1 cellular context compared by ENCODE assay signal in genomic region chr20:62237772-62238568, GRCh38.
A peak's percentile ranks its signal among the peaks of the same experiment; 100 is the strongest.
TF ChIP-seq lines count a peak whose summit lies in the region.

Gene OSBPL2 (plus strand): TSS chr20:62238521. CDS start chr20:62256185, 17,664 bp downstream.

TF ChIP-seq in K562, 482 proteins besides CTCF, POLR2A, EP300 and RAD21 (continued from another document and continues in another):
- TF ChIP-seq ZNF407 (IDR thresholded peaks at IDR 0.05; ENCODE audit: low read depth) (no peak), ZNF561 (CRISPR knock-in tag; conservative IDR thresholded peaks at IDR 0.05) (no peak), ILF3 (IDR thresholded peaks at IDR 0.05; ENCODE audit: borderline replicate concordance) (no peak), SLC30A9 (CRISPR knock-in tag; IDR thresholded peaks at IDR 0.05) (no peak), KAT2B (IDR thresholded peaks at IDR 0.05; ENCODE audit: low read depth, low read length) (no peak), ZNF121 (CRISPR knock-in tag; conservative IDR thresholded peaks at IDR 0.05) (no peak), CBFB (CRISPR knock-in tag; IDR thresholded peaks at IDR 0.05) (no peak), MYNN (IDR thresholded peaks at IDR 0.05) (no peak), MYNN (CRISPR knock-in tag; IDR thresholded peaks at IDR 0.05) (no peak), MLLT1 (IDR thresholded peaks at IDR 0.05) (no peak), NRF1 (conservative IDR thresholded peaks at IDR 0.05 in 1 of 2, IDR thresholded peaks at IDR 0.05 in 1 of 2) (peak; percentile 83 to 87), SNRNP70 (optimal IDR thresholded peaks at IDR 0.05; ENCODE audit: low read depth, low read length) (no peak), PATZ1 (CRISPR knock-in tag; IDR thresholded peaks at IDR 0.05; ENCODE audit: borderline replicate concordance) (no peak), MAFK (IDR thresholded peaks at IDR 0.05; ENCODE audit: low read length) (no peak), ASH1L (IDR thresholded peaks at IDR 0.05; ENCODE audit: borderline replicate concordance, low read depth, partially characterized antibody) (no peak), ETS1 (conservative IDR thresholded peaks at IDR 0.05; ENCODE audit: control insufficient read depth, low read depth, low read length) (no peak), ETS2 (tag; IDR thresholded peaks at IDR 0.05; ENCODE audit: borderline replicate concordance, poor library complexity, severe bottlenecking) (no peak), PHF21A (IDR thresholded peaks at IDR 0.05; ENCODE audit: borderline replicate concordance, low read depth) (no peak), NEUROD1 (IDR thresholded peaks at IDR 0.05; ENCODE audit: borderline replicate concordance, low read depth, low read length, partially characterized antibody) (peak; percentile 83), MTA1 (IDR thresholded peaks at IDR 0.05; ENCODE audit: borderline replicate concordance) (no peak), CCAR2 (IDR thresholded peaks at IDR 0.05; ENCODE audit: low read depth, low read length) (no peak), MXI1 (IDR thresholded peaks at IDR 0.05; ENCODE audit: low read depth, low read length) (peak; percentile 53; the same call in 1 of the 2 replicates), SIN3B (IDR thresholded peaks at IDR 0.05; ENCODE audit: low read depth) (no peak), ESRRB (CRISPR knock-in tag; IDR thresholded peaks at IDR 0.05; ENCODE audit: borderline replicate concordance) (no peak), NONO (IDR thresholded peaks at IDR 0.05; ENCODE audit: low read depth in 2 of 2, low read length in 1 of 2) (no peak), FOXO4 (CRISPR knock-in tag; IDR thresholded peaks at IDR 0.05) (no peak), JUN (IDR thresholded peaks at IDR 0.05; ENCODE audit: borderline replicate concordance, low read depth, low read length) (no peak), JUN (CRISPR knock-in tag; IDR thresholded peaks at IDR 0.05; ENCODE audit: borderline replicate concordance) (no peak), KLF1 (tag; IDR thresholded peaks at IDR 0.05) (peak; percentile 69; the same call in 1 of the 2 replicates), KDM5B (IDR thresholded peaks at IDR 0.05; ENCODE audit: insufficient replicate concordance, low read depth, low read length) (peak; percentile 44), ARID3B (CRISPR knock-in tag; IDR thresholded peaks at IDR 0.05; ENCODE audit: borderline replicate concordance) (no peak)
